In the genomic region with DNA sequence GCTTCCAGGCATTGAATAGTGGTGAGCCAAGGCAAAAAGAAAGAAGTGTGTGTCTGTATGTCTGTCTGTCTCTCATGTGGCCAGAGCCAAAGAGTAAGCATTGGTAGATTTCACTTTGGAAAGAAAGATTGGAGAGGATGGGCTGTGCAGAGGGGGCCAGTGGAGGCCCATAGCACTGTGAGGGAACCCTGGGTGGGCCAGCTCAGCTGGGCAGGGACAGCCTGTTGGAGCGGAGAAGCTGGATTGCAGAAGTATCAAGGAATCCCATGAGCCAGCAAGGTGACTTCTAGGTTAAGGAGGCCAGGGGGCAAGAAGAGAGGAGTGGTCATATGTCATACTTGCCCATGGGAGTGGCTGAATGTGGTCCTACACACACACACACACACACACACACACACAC, we compare ENCODE assay signal across 1 cellular context.
TF ChIP-seq lines count a peak whose summit lies in the region.

No MANE protein-coding gene starts in this region.

TF ChIP-seq in WTC11, 78 proteins besides CTCF, POLR2A, EP300 and RAD21 (continued from another document):
- TF ChIP-seq, protein P1, sequence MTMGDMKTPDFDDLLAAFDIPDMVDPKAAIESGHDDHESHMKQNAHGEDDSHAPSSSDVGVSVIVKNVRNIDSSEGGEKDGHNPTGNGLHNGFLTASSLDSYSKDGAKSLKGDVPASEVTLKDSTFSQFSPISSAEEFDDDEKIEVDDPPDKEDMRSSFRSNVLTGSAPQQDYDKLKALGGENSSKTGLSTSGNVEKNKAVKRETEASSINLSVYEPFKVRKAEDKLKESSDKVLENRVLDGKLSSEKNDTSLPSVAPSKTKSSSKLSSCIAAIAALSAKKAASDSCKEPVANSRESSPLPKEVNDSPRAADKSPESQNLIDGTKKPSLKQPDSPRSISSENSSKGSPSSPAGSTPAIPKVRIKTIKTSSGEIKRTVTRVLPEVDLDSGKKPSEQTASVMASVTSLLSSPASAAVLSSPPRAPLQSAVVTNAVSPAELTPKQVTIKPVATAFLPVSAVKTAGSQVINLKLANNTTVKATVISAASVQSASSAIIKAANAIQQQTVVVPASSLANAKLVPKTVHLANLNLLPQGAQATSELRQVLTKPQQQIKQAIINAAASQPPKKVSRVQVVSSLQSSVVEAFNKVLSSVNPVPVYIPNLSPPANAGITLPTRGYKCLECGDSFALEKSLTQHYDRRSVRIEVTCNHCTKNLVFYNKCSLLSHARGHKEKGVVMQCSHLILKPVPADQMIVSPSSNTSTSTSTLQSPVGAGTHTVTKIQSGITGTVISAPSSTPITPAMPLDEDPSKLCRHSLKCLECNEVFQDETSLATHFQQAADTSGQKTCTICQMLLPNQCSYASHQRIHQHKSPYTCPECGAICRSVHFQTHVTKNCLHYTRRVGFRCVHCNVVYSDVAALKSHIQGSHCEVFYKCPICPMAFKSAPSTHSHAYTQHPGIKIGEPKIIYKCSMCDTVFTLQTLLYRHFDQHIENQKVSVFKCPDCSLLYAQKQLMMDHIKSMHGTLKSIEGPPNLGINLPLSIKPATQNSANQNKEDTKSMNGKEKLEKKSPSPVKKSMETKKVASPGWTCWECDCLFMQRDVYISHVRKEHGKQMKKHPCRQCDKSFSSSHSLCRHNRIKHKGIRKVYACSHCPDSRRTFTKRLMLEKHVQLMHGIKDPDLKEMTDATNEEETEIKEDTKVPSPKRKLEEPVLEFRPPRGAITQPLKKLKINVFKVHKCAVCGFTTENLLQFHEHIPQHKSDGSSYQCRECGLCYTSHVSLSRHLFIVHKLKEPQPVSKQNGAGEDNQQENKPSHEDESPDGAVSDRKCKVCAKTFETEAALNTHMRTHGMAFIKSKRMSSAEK (CRISPR knock-in tag; IDR thresholded peaks at IDR 0.05; ENCODE audit: borderline replicate concordance) = no peak
- TF ChIP-seq ZNF396 (CRISPR knock-in tag; IDR thresholded peaks at IDR 0.05; ENCODE audit: borderline replicate concordance) (no peak), ZMAT4 (CRISPR knock-in tag; IDR thresholded peaks at IDR 0.05) (no peak), MXD4 (CRISPR knock-in tag; IDR thresholded peaks at IDR 0.05; ENCODE audit: borderline replicate concordance) (no peak), ATF6 (CRISPR knock-in tag; IDR thresholded peaks at IDR 0.05) (no peak), ESRRA (CRISPR knock-in tag; IDR thresholded peaks at IDR 0.05; ENCODE audit: borderline replicate concordance) (no peak)
